In genomic region chr3:81249540-81250029, GRCh38 we compare ENCODE assay signal across 1 cellular context.
TF ChIP-seq lines count a peak whose summit lies in the region.

No MANE protein-coding gene starts in this region.

TF ChIP-seq in HepG2, 621 proteins besides CTCF, POLR2A, EP300 and RAD21 (continued from another document and continues in another):
- TF ChIP-seq RERE (CRISPR knock-in tag; IDR thresholded peaks at IDR 0.05; ENCODE audit: low read depth) (peak; percentile 32; the same call in 1 of the 2 replicates), CCAR2 (optimal IDR thresholded peaks at IDR 0.05; ENCODE audit: low read depth, low read length) (no peak), THAP11 (CRISPR knock-in tag; IDR thresholded peaks at IDR 0.05) (peak; percentile 30; the same call in 1 of the 2 replicates), ERF (CRISPR knock-in tag; IDR thresholded peaks at IDR 0.05) (peak; percentile 52; the same call in 1 of the 2 replicates), CEBPG (CRISPR knock-in tag; IDR thresholded peaks at IDR 0.05) (0 out of 2 replicates have a peak, but pooled peaks have one; percentile 16), BCL6 (CRISPR knock-in tag; IDR thresholded peaks at IDR 0.05) (peak; percentile 88), TBX2 (CRISPR knock-in tag; IDR thresholded peaks at IDR 0.05; ENCODE audit: borderline replicate concordance) (peak; percentile 87; the same call in 1 of the 2 replicates), ZFX (CRISPR knock-in tag; IDR thresholded peaks at IDR 0.05; ENCODE audit: low read depth) (peak; percentile 43), ZNF101 (CRISPR knock-in tag; IDR thresholded peaks at IDR 0.05; ENCODE audit: borderline replicate concordance, low read depth) (no peak), HDAC2 (CRISPR knock-in tag; IDR thresholded peaks at IDR 0.05) (peak; percentile 60), ZNF207 (IDR thresholded peaks at IDR 0.05; ENCODE audit: borderline replicate concordance) (no peak), KLF16 (CRISPR knock-in tag; IDR thresholded peaks at IDR 0.05) (peak in 1 of 2 experiments; percentile 71; a peak in 1 of 4 replicates), ELF4 (CRISPR knock-in tag; IDR thresholded peaks at IDR 0.05; ENCODE audit: borderline replicate concordance) (no peak), GFI1 (CRISPR knock-in tag; IDR thresholded peaks at IDR 0.05; ENCODE audit: borderline replicate concordance) (peak; percentile 82), ZNF614 (CRISPR knock-in tag; IDR thresholded peaks at IDR 0.05; ENCODE audit: borderline replicate concordance) (peak; percentile 78; the same call in 1 of the 2 replicates), FOXK1 (CRISPR knock-in tag; IDR thresholded peaks at IDR 0.05; ENCODE audit: borderline replicate concordance, low read depth) (peak; percentile 73), ARNT2 (CRISPR knock-in tag; IDR thresholded peaks at IDR 0.05; ENCODE audit: low read depth) (no peak), FOSL1 (CRISPR knock-in tag; IDR thresholded peaks at IDR 0.05; ENCODE audit: borderline replicate concordance) (peak; percentile 68; the same call in 1 of the 2 replicates), LCORL (IDR thresholded peaks at IDR 0.05) (peak; percentile 48; the same call in 1 of the 2 replicates), LCORL (CRISPR knock-in tag; IDR thresholded peaks at IDR 0.05) (peak; percentile 65; the same call in 1 of the 2 replicates), FOXA3 (CRISPR knock-in tag; IDR thresholded peaks at IDR 0.05) (peak; percentile 99), SP4 (CRISPR knock-in tag; IDR thresholded peaks at IDR 0.05) (no peak), SOX6 (IDR thresholded peaks at IDR 0.05) (peak; percentile 65; the same call in 1 of the 2 replicates), SOX6 (CRISPR knock-in tag; IDR thresholded peaks at IDR 0.05) (peak; percentile 98), GATAD2A (CRISPR knock-in tag; IDR thresholded peaks at IDR 0.05) (peak; percentile 86), ZNF609 (CRISPR knock-in tag; IDR thresholded peaks at IDR 0.05; ENCODE audit: borderline replicate concordance) (peak; percentile 87; the same call in 1 of the 2 replicates), FOXO1 (CRISPR knock-in tag; IDR thresholded peaks at IDR 0.05) (peak; percentile 58; the same call in 1 of the 2 replicates), ZNF788 (CRISPR knock-in tag; IDR thresholded peaks at IDR 0.05; ENCODE audit: borderline replicate concordance) (no peak), ESRRA (CRISPR knock-in tag; IDR thresholded peaks at IDR 0.05; ENCODE audit: low read depth) (0 out of 2 replicates have a peak, but pooled peaks have one; percentile 34), BHLHE40 (IDR thresholded peaks at IDR 0.05; ENCODE audit: low read length) (0 out of 2 replicates have a peak, but pooled peaks have one; percentile 8), JUN (CRISPR knock-in tag; IDR thresholded peaks at IDR 0.05) (peak; percentile 98), SMAD3 (CRISPR knock-in tag; IDR thresholded peaks at IDR 0.05) (peak; percentile 73), POGZ (CRISPR knock-in tag; IDR thresholded peaks at IDR 0.05) (peak; percentile 40; the same call in 1 of the 2 replicates)
- TF ChIP-seq, protein P1, sequence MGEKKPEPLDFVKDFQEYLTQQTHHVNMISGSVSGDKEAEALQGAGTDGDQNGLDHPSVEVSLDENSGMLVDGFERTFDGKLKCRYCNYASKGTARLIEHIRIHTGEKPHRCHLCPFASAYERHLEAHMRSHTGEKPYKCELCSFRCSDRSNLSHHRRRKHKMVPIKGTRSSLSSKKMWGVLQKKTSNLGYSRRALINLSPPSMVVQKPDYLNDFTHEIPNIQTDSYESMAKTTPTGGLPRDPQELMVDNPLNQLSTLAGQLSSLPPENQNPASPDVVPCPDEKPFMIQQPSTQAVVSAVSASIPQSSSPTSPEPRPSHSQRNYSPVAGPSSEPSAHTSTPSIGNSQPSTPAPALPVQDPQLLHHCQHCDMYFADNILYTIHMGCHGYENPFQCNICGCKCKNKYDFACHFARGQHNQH (CRISPR knock-in tag; IDR thresholded peaks at IDR 0.05) = peak; percentile 54; the same call in 1 of the 2 replicates
- TF ChIP-seq, protein P2, sequence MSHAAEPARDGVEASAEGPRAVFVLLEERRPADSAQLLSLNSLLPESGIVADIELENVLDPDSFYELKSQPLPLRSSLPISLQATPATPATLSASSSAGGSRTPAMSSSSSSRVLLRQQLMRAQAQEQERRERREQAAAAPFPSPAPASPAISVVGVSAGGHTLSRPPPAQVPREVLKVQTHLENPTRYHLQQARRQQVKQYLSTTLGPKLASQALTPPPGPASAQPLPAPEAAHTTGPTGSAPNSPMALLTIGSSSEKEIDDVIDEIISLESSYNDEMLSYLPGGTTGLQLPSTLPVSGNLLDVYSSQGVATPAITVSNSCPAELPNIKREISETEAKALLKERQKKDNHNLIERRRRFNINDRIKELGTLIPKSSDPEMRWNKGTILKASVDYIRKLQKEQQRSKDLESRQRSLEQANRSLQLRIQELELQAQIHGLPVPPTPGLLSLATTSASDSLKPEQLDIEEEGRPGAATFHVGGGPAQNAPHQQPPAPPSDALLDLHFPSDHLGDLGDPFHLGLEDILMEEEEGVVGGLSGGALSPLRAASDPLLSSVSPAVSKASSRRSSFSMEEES (CRISPR knock-in tag; IDR thresholded peaks at IDR 0.05) = 0 out of 2 replicates have a peak, but pooled peaks have one; percentile 20
- TF ChIP-seq, protein P3, sequence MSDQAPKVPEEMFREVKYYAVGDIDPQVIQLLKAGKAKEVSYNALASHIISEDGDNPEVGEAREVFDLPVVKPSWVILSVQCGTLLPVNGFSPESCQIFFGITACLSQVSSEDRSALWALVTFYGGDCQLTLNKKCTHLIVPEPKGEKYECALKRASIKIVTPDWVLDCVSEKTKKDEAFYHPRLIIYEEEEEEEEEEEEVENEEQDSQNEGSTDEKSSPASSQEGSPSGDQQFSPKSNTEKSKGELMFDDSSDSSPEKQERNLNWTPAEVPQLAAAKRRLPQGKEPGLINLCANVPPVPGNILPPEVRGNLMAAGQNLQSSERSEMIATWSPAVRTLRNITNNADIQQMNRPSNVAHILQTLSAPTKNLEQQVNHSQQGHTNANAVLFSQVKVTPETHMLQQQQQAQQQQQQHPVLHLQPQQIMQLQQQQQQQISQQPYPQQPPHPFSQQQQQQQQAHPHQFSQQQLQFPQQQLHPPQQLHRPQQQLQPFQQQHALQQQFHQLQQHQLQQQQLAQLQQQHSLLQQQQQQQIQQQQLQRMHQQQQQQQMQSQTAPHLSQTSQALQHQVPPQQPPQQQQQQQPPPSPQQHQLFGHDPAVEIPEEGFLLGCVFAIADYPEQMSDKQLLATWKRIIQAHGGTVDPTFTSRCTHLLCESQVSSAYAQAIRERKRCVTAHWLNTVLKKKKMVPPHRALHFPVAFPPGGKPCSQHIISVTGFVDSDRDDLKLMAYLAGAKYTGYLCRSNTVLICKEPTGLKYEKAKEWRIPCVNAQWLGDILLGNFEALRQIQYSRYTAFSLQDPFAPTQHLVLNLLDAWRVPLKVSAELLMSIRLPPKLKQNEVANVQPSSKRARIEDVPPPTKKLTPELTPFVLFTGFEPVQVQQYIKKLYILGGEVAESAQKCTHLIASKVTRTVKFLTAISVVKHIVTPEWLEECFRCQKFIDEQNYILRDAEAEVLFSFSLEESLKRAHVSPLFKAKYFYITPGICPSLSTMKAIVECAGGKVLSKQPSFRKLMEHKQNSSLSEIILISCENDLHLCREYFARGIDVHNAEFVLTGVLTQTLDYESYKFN (CRISPR knock-in tag; conservative IDR thresholded peaks at IDR 0.05) = peak; percentile 89
- TF ChIP-seq, protein P4, sequence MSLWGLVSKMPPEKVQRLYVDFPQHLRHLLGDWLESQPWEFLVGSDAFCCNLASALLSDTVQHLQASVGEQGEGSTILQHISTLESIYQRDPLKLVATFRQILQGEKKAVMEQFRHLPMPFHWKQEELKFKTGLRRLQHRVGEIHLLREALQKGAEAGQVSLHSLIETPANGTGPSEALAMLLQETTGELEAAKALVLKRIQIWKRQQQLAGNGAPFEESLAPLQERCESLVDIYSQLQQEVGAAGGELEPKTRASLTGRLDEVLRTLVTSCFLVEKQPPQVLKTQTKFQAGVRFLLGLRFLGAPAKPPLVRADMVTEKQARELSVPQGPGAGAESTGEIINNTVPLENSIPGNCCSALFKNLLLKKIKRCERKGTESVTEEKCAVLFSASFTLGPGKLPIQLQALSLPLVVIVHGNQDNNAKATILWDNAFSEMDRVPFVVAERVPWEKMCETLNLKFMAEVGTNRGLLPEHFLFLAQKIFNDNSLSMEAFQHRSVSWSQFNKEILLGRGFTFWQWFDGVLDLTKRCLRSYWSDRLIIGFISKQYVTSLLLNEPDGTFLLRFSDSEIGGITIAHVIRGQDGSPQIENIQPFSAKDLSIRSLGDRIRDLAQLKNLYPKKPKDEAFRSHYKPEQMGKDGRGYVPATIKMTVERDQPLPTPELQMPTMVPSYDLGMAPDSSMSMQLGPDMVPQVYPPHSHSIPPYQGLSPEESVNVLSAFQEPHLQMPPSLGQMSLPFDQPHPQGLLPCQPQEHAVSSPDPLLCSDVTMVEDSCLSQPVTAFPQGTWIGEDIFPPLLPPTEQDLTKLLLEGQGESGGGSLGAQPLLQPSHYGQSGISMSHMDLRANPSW (CRISPR knock-in tag; IDR thresholded peaks at IDR 0.05; ENCODE audit: borderline replicate concordance) = 0 out of 2 replicates have a peak, but pooled peaks have one; percentile 26
